In genomic region chr10:90148121-90148855, GRCh38 we compare ENCODE assay signal across 10 cellular contexts.
DNase-seq lines count a peak whose midpoint lies in the region; ATAC-seq, FAIRE-seq and TF ChIP-seq lines count a peak whose summit lies in the region.
"Had no signal": no experiment of that assay in that cellular context is flagged by ENCODE, and none has a peak within 500 bp of the region (broad histone marks: within the 10 kb centered on the region; RNA-seq: fewer than 3 reads in every experiment).

No MANE protein-coding gene starts in this region.

- H2BK5ac ChIP-seq in mesendoderm (ENCODE audit: low read length): no peak overlapping the region

- H3K79me1 ChIP-seq in mesendoderm (ENCODE audit: low read length): no peaks in the 10 kb centered on the region

- no peak overlapping the region for H2BK120ac ChIP-seq in mesendoderm (ENCODE audit: low read depth, low read length)

- H2AK5ac ChIP-seq in mesendoderm (ENCODE audit: low read length): no peak overlapping the region

- H3K36me3 Mint-ChIP-seq in astrocyte (ENCODE audit: low read depth, unreplicated experiment): no peaks in the 10 kb centered on the region

- H3K79me2 ChIP-seq in astrocyte (ENCODE audit: insufficient read depth, low read length) (no peaks in the 10 kb centered on the region), mesendoderm (ENCODE audit: control insufficient read depth, insufficient read depth, low read length) (no peaks in the 10 kb centered on the region)

- H3K23ac ChIP-seq in mesendoderm (ENCODE audit: low read length): no peak overlapping the region

- no peak for ATAC-seq in HG03039 (IDR thresholded peaks at IDR 0.05; ENCODE audit: unreplicated experiment)
- ATAC-seq in GM19023 (IDR thresholded peaks at IDR 0.05; ENCODE audit: unreplicated experiment): no peak
- no peak for ATAC-seq in GM21360 (IDR thresholded peaks at IDR 0.05; ENCODE audit: unreplicated experiment)

- no peaks in the 10 kb centered on the region for H3K27me3 Mint-ChIP-seq in astrocyte (ENCODE audit: low read depth, unreplicated experiment)

- DNase-seq in EH (ENCODE audit: low read depth) (peak; percentile 39), LNCaP clone FGC (ENCODE audit: low read depth) (no peak), astrocyte (ENCODE audit: low read depth) (peak; percentile 86), mesendoderm (peak; percentile 58), SHP77 (lab: John Stamatoyannopoulos, UW) (no peak)
- DNase-seq: activated CD4-positive, alpha-beta T cell treated with anti-CD3 and anti-CD28 coated beads for 48 hours had no signal

- H3K27me3 ChIP-seq in astrocyte (ENCODE audit: insufficient read depth, low read length): no peaks in the 10 kb centered on the region
- no peaks in the 10 kb centered on the region for H3K27me3 ChIP-seq in mesendoderm (ENCODE audit: insufficient read depth, low read length, poor library complexity)

- H3K27ac ChIP-seq in astrocyte (ENCODE audit: low read depth, low read length) (no peak overlapping the region), mesendoderm (ENCODE audit: low read depth, low read length) (no peak overlapping the region)

- no peak overlapping the region for H3K56ac ChIP-seq in mesendoderm (ENCODE audit: low read length)

- H3K4me1 ChIP-seq in astrocyte (ENCODE audit: insufficient read depth, low read length) (peaks cover 8% of the 10 kb centered on the region), mesendoderm (ENCODE audit: control insufficient read depth, low read depth, low read length) (no peaks in the 10 kb centered on the region)

- H4K8ac ChIP-seq in mesendoderm (ENCODE audit: low read depth, low read length): no peak overlapping the region

- H3K4me3 Mint-ChIP-seq in astrocyte (ENCODE audit: unreplicated experiment): no peak overlapping the region

- H3K4ac ChIP-seq in mesendoderm (ENCODE audit: low read depth, low read length): no peak overlapping the region

- peak; percentile 76 for TF ChIP-seq CTCF in LNCaP clone FGC (IDR thresholded peaks at IDR 0.05; ENCODE audit: control insufficient read depth, extremely low read depth, insufficient read depth)
- TF ChIP-seq CTCF in astrocyte (IDR thresholded peaks at IDR 0.05; ENCODE audit: insufficient read depth, low read depth, low read length): peak; percentile 59

- H3K4me2 ChIP-seq in astrocyte (ENCODE audit: low read length) (peak overlapping the region; percentile 2), mesendoderm (ENCODE audit: low read length) (no peak overlapping the region)

- H3K9ac ChIP-seq in astrocyte (ENCODE audit: low read length): no peak overlapping the region
- no peak overlapping the region for H3K9ac ChIP-seq in mesendoderm (ENCODE audit: low read length)

- H3K4me3 ChIP-seq in LNCaP clone FGC (ENCODE audit: low read depth, low read length): no peak overlapping the region
- no peak overlapping the region for H3K4me3 ChIP-seq in astrocyte (ENCODE audit: insufficient read depth, low read depth, low read length)
- H3K4me3 ChIP-seq in mesendoderm (ENCODE audit: low read length): no peak overlapping the region
- H3K4me3 ChIP-seq: lung had no signal

- no peak overlapping the region for H3K18ac ChIP-seq in mesendoderm (ENCODE audit: low read length)

- H4K5ac ChIP-seq in mesendoderm (ENCODE audit: low read length): no peak overlapping the region

- H3K4me1 Mint-ChIP-seq in astrocyte (ENCODE audit: low read depth, unreplicated experiment): no peaks in the 10 kb centered on the region

- WGBS in mesendoderm (ENCODE audit: extremely low coverage, insufficient coverage, low lambda C conversion rate): no CpG with 5 or more reads among the region's 6 CpGs

- no peak overlapping the region for H3K27ac Mint-ChIP-seq in astrocyte (ENCODE audit: unreplicated experiment)

- H3K9me3 ChIP-seq in astrocyte (ENCODE audit: insufficient read depth, low read depth, low read length): no peaks in the 10 kb centered on the region

- no peaks in the 10 kb centered on the region for H3K36me3 ChIP-seq in astrocyte (ENCODE audit: insufficient read depth, low read length)
- H3K36me3 ChIP-seq in mesendoderm (ENCODE audit: control insufficient read depth, insufficient read depth, low read length): no peaks in the 10 kb centered on the region

- no peak overlapping the region for H2AFZ ChIP-seq in astrocyte (ENCODE audit: low read depth, low read length)

- H2BK15ac ChIP-seq in mesendoderm (replicated peaks; ENCODE audit: low read depth): no peak overlapping the region

- no peak for FAIRE-seq in astrocyte (lab: Jason Lieb, UNC)

- no peaks in the 10 kb centered on the region for H4K20me1 ChIP-seq in astrocyte (ENCODE audit: insufficient read depth, low read length)

- H3K9me3 Mint-ChIP-seq in astrocyte (ENCODE audit: unreplicated experiment): no peaks in the 10 kb centered on the region

Comparison
In these comparisons a context has a peak if more than half of its experiments do, and no peak if none do; other contexts are left out.
1. DNase-seq: peak in EH (single experiment), astrocyte (single experiment) and mesendoderm (single experiment); none in LNCaP clone FGC (single experiment) and SHP77 (0 of 2).